In the genomic region with DNA sequence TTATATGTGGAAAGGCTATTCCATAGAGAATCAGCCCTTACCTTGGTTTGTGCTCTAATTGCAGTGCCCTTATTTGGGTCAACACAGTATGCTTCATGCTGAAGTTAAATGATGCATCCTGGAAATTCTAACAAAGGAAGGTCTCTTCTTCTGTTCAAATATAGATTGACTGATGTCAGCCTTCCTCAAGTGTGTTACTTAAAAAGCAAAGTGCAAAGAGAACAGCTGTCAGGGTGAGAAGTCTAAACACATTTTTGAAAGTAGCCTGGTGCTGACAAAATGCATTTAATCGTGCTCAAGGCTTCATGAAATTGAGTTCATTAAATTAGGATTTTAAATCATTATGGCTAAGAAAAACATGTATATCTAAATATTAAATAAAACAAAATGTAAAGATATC, we compare ENCODE assay signal across 21 cellular contexts. TPM values are rescaled to one million over a fixed set of nuclear protein-coding genes. Genes with fewer than 3 reads are reported as not detected.
"Had no signal": no experiment of that assay in that cellular context is flagged by ENCODE, and none has a peak within 500 bp of the region (broad histone marks: within the 10 kb centered on the region; RNA-seq: fewer than 3 reads in every experiment).

No MANE protein-coding gene starts in this region.

- H3K4me3 ChIP-seq: mucosa of descending colon, tibial nerve, uterus had no signal

- H3K27ac ChIP-seq: foreskin keratinocyte, tibial nerve, uterus, WERI-Rb-1 had no signal

- H3K4me1 ChIP-seq: foreskin keratinocyte, uterus had no signal

- DNase-seq: activated CD4-positive, alpha-beta memory T cell treated with anti-CD3 and anti-CD28 coated beads, Interleukin-2, amount 10 ng/mL, durations not matched to agents 7 days and 5 days; activated effector memory CD4-positive, alpha-beta T cell treated with Interleukin-2 at 50 U/mL for 16 hours; activated naive CD4-positive, alpha-beta T cell treated with anti-CD3 and anti-CD28 coated beads, Interleukin-2, amount 50 U/mL, for 16 hours; activated T-cell treated with anti-CD3 and anti-CD28 coated beads, Interleukin-2, amount 50 U/mL, for 4 hours; dermis blood vessel endothelial cell; effector memory CD8-positive, alpha-beta T cell; foreskin keratinocyte; kidney glomerular epithelial cell; left ventricle myocardium superior; mucosa of descending colon; nucleus accumbens; small intestine; stimulated activated CD4-positive, alpha-beta T cell treated with anti-CD3 and anti-CD28 coated beads, Interleukin-4, amount 100 ng/mL, for 24 hours; stimulated activated naive CD4-positive, alpha-beta T cell; uterus had no signal

- H3K36me3 ChIP-seq: tibial nerve, uterus had no signal

- H3K27me3 ChIP-seq: foreskin keratinocyte, tibial nerve, uterus had no signal

- H3K9me3 ChIP-seq: mucosa of descending colon, tibial nerve, uterus had no signal

- ATAC-seq: activated T-cell treated with anti-CD3 and anti-CD28 coated beads, Interleukin-2, amount 50 U/mL, for 4 hours; effector memory CD8-positive, alpha-beta T cell; foreskin keratinocyte; left ventricle myocardium superior; mucosa of descending colon; natural killer cell treated with Interleukin-12 subunit alpha and Interleukin-12 subunit beta and Interleukin-15 and Interleukin-18, amount 100 ng/mL, for 72 hours had no signal

RNA-seq across cellular contexts. Expression of a gene that starts 19.5 kb away (rescaled TPM):
- total RNA-seq: activated CD4-positive, alpha-beta memory T cell treated with anti-CD3 and anti-CD28 coated beads, Interleukin-2, amount 10 ng/mL, durations not matched to agents 7 days and 5 days; astrocyte; left ventricle myocardium superior; natural killer cell treated with Interleukin-12 subunit alpha and Interleukin-12 subunit beta and Interleukin-15 and Interleukin-18, amount 100 ng/mL, for 72 hours; posterior vena cava; subcutaneous adipose tissue; tibial nerve had no signal
